Comparison of ENCODE assay signal across 17 cellular contexts in the genomic region with DNA sequence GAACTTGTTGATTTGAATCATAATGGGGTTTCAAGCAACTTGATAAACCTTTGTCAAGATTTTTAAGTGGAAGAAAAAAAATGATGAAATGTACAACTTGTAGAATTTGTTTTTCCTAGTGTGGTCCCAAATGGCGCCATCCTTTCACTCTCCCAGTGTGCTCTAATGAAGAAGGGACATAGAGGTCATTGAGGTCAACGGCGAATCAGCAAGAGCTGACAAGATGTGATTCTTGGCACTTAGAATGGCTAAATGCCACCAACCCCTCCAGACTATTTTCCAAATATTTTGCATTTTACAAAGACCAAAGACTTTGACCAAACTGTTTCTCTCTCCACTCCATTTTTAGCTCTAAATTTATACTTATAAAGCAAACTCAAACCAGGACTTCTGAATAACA.
"Had no signal": no experiment of that assay in that cellular context is flagged by ENCODE, and none has a peak within 500 bp of the region (broad histone marks: within the 10 kb centered on the region; RNA-seq: fewer than 3 reads in every experiment).

No MANE protein-coding gene starts in this region.

- H3K27ac Mint-ChIP-seq: activated CD4-positive, alpha-beta T cell treated with anti-CD3 and anti-CD28 coated beads, Interleukin-2, amount 10 ng/mL, durations not matched to agents 24 days and 14 days; activated CD8-positive, alpha-beta T cell treated with anti-CD3 and anti-CD28 coated beads for 36 hours; activated T-cell treated with anti-CD3 and anti-CD28 coated beads, Interleukin-2, amount 50 U/mL, for 24 hours; activated T-helper 2 cell treated with anti-CD3 and anti-CD28 coated beads, Interferon-gamma antibody, Interleukin-2, Interleukin-4, amounts not matched to agents 10 μg/mL and 5 μg/mL and 100 μg/mL, durations not matched to agents 14 hours and 24 hours and 36 hours; stimulated activated naive B cell treated with anti-CD40 and anti-IgM and Interleukin-4, amounts not matched to agents 10 μg/mL and 1 μg/mL and 100 μg/mL, for 72 hours; T-cell had no signal

- H3K4me3 ChIP-seq: coronary artery, ovary, spleen, tibial artery had no signal

- H3K27me3 Mint-ChIP-seq: activated CD4-positive, alpha-beta T cell treated with anti-CD3 and anti-CD28 coated beads, Interleukin-2, amount 10 ng/mL, durations not matched to agents 24 days and 14 days; activated CD8-positive, alpha-beta T cell treated with anti-CD3 and anti-CD28 coated beads for 36 hours; activated T-cell treated with anti-CD3 and anti-CD28 coated beads, Interleukin-2, amount 50 U/mL, for 24 hours; central memory CD8-positive, alpha-beta T cell; stimulated activated naive B cell treated with anti-CD40 and anti-IgM and Interleukin-4, amounts not matched to agents 10 μg/mL and 1 μg/mL and 100 μg/mL, for 72 hours; T-cell had no signal

- DNase-seq: activated CD4-positive, alpha-beta T cell treated with anti-CD3 and anti-CD28 coated beads, Interleukin-2, amount 10 ng/mL, durations not matched to agents 24 days and 14 days; activated CD8-positive, alpha-beta T cell treated with anti-CD3 and anti-CD28 coated beads for 36 hours; activated naive CD4-positive, alpha-beta T cell treated with Interleukin-2 at 50 U/mL for 16 hours; activated T-cell treated with anti-CD3 and anti-CD28 coated beads, Interleukin-2, amount 50 U/mL, for 24 hours; anterior cingulate cortex; erythroblast; left ventricle myocardium superior; ovary; spleen; stimulated activated CD4-positive, alpha-beta T cell treated with anti-CD3 and anti-CD28 coated beads, Interleukin-4, amount 100 ng/mL, for 4 hours; stimulated activated naive B cell treated with anti-CD40 and anti-IgM and Interleukin-4, amounts not matched to agents 10 μg/mL and 1 μg/mL and 100 μg/mL, for 72 hours; T-cell; tibial artery had no signal

- H3K4me1 ChIP-seq: spleen, tibial artery had no signal

- H3K36me3 ChIP-seq: ovary, spleen, tibial artery had no signal

- H3K4me1 Mint-ChIP-seq: activated CD4-positive, alpha-beta T cell treated with anti-CD3 and anti-CD28 coated beads, Interleukin-2, amount 10 ng/mL, durations not matched to agents 24 days and 14 days; central memory CD8-positive, alpha-beta T cell; stimulated activated naive B cell treated with anti-CD40 and anti-IgM and Interleukin-4, amounts not matched to agents 10 μg/mL and 1 μg/mL and 100 μg/mL, for 72 hours; T-cell had no signal

- H3K27ac ChIP-seq: coronary artery, ovary, spleen, tibial artery had no signal

- H3K9me3 ChIP-seq: ovary, tibial artery had no signal

- H3K9me3 Mint-ChIP-seq: activated CD4-positive, alpha-beta T cell treated with anti-CD3 and anti-CD28 coated beads, Interleukin-2, amount 10 ng/mL, durations not matched to agents 24 days and 14 days; activated CD8-positive, alpha-beta T cell treated with anti-CD3 and anti-CD28 coated beads for 36 hours; activated T-cell treated with anti-CD3 and anti-CD28 coated beads, Interleukin-2, amount 50 U/mL, for 24 hours; activated T-helper 2 cell treated with anti-CD3 and anti-CD28 coated beads, Interferon-gamma antibody, Interleukin-2, Interleukin-4, amounts not matched to agents 10 μg/mL and 5 μg/mL and 100 μg/mL, durations not matched to agents 14 hours and 24 hours and 36 hours; stimulated activated naive B cell treated with anti-CD40 and anti-IgM and Interleukin-4, amounts not matched to agents 10 μg/mL and 1 μg/mL and 100 μg/mL, for 72 hours had no signal

- H3K36me3 Mint-ChIP-seq: stimulated activated naive B cell treated with anti-CD40 and anti-IgM and Interleukin-4, amounts not matched to agents 10 μg/mL and 1 μg/mL and 100 μg/mL, for 72 hours; T-cell had no signal

- H3K27me3 ChIP-seq: ovary, spleen, tibial artery had no signal

- H3K4me3 Mint-ChIP-seq: activated CD4-positive, alpha-beta T cell treated with anti-CD3 and anti-CD28 coated beads, Interleukin-2, amount 10 ng/mL, durations not matched to agents 24 days and 14 days; activated CD8-positive, alpha-beta T cell treated with anti-CD3 and anti-CD28 coated beads for 36 hours; activated T-cell treated with anti-CD3 and anti-CD28 coated beads, Interleukin-2, amount 50 U/mL, for 24 hours; central memory CD8-positive, alpha-beta T cell; neural crest cell; stimulated activated naive B cell treated with anti-CD40 and anti-IgM and Interleukin-4, amounts not matched to agents 10 μg/mL and 1 μg/mL and 100 μg/mL, for 72 hours; T-cell had no signal
